10 cellular contexts compared by ENCODE assay signal in genomic region chr6:35310265-35310831, GRCh38. TPM values are rescaled to one million over a fixed set of nuclear protein-coding genes. Genes with fewer than 3 reads are reported as not detected.
A peak's percentile ranks its signal among the peaks of the same experiment; 100 is the strongest.
DNase-seq lines count a peak whose midpoint lies in the region; TF ChIP-seq lines count a peak whose summit lies in the region.
"Had no signal": no experiment of that assay in that cellular context is flagged by ENCODE, and none has a peak within 500 bp of the region (broad histone marks: within the 10 kb centered on the region; RNA-seq: fewer than 3 reads in every experiment).

No MANE protein-coding gene starts in this region.

- no peaks in the 10 kb centered on the region for H3K9me3 ChIP-seq in prostate gland
- H3K9me3 ChIP-seq: body of pancreas had no signal

- no peak overlapping the region for H3K4me3 ChIP-seq in prostate gland
- H3K4me3 ChIP-seq: body of pancreas had no signal

- no peak overlapping the region for H3K27ac ChIP-seq in prostate gland
- H3K27ac ChIP-seq: body of pancreas had no signal

- no peak for TF ChIP-seq CTCF in prostate gland (IDR thresholded peaks at IDR 0.05)

- DNase-seq in stimulated activated CD4-positive, alpha-beta T cell treated with anti-CD3 and anti-CD28 coated beads, Interleukin-4, amount 100 ng/mL, for 24 hours: peak; percentile 43
- DNase-seq in stimulated activated CD4-positive, alpha-beta T cell treated with anti-CD3 and anti-CD28 coated beads, Interleukin-4, amount 100 ng/mL, for 1 hour: no peak
- DNase-seq in activated CD8-positive, alpha-beta memory T cell treated with anti-CD3 and anti-CD28 coated beads, Interleukin-2, amount 50 U/mL, for 48 hours: peak; percentile 66
- DNase-seq in mesenteric fat pad (ENCODE audit: low spot score) (peak; percentile 55), prostate gland (ENCODE audit: low spot score) (no peak), NCI-H774 (lab: John Stamatoyannopoulos, UW) (no peak), DMS79 (lab: John Stamatoyannopoulos, UW) (no peak), SW480 (ENCODE audit: low spot score) (no peak)
- DNase-seq: body of pancreas, NCI-H2081 had no signal

- no peaks in the 10 kb centered on the region for H3K27me3 ChIP-seq in prostate gland (replicated peaks; ENCODE audit: insufficient read depth)
- H3K27me3 ChIP-seq: body of pancreas had no signal

- WGBS in prostate gland: 75% methylated on average over 6 of the region's 6 CpGs

- no peak for TF ChIP-seq POLR2A in prostate gland (IDR thresholded peaks at IDR 0.05)

- intact Hi-C loops in prostate gland (cut with DNase I): no loop called here

- no peaks in the 10 kb centered on the region for H3K4me1 ChIP-seq in prostate gland (replicated peaks)
- H3K4me1 ChIP-seq: body of pancreas had no signal

- no peaks in the 10 kb centered on the region for H3K36me3 ChIP-seq in prostate gland

RNA-seq across cellular contexts. Expression of gene DEF6, which starts 12.7 kb away (rescaled TPM):
- 7.8 TPM for total RNA-seq in mesenteric fat pad
- 10 to 100 TPM; 20.2 to 33.4 TPM for total RNA-seq in prostate gland

RNA-seq across cellular contexts. Expression of gene PPARD, which starts 32.0 kb away (rescaled TPM):
- total RNA-seq in mesenteric fat pad: 17.5 TPM
- total RNA-seq in prostate gland: 10 to 100 TPM; 21.2 to 24.1 TPM

RNA-seq across cellular contexts. Expression of gene ZNF76, which starts 50.8 kb away (rescaled TPM):
- 24.5 TPM for total RNA-seq in mesenteric fat pad
- total RNA-seq in prostate gland: 10 to 100 TPM; 39.5 to 75.5 TPM

Comparison
In these comparisons a context has a peak if more than half of its experiments do, and no peak if none do; other contexts are left out.
1. DNase-seq: peak in stimulated activated CD4-positive, alpha-beta T cell treated with anti-CD3 and anti-CD28 coated beads, Interleukin-4, amount 100 ng/mL, for 24 hours (single experiment), activated CD8-positive, alpha-beta memory T cell treated with anti-CD3 and anti-CD28 coated beads, Interleukin-2, amount 50 U/mL, for 48 hours (single experiment) and mesenteric fat pad (single experiment); none in stimulated activated CD4-positive, alpha-beta T cell treated with anti-CD3 and anti-CD28 coated beads, Interleukin-4, amount 100 ng/mL, for 1 hour (single experiment), prostate gland (single experiment), NCI-H774 (single experiment), DMS79 (single experiment) and SW480 (single experiment).